39 cellular contexts compared by ENCODE assay signal in the genomic region with DNA sequence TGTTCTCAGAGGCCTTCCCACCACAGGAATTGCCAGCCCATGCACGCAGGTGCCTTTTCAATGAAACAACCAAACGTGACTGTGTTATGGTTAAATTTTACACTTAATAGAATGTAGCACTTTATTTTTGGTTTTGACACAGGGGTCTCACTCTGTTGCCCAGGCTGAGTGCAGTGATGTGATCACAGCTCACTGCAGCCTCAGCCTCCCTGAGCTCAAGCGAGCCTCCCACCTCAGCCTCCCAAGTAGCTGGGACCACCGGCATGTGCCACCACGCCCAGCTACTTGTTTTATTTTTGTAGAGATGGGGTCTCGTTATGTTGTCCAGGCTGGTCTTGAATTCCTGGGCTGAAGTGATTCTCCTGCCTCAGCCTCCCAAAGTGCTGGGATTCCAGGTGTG. TPM values are rescaled to one million over a fixed set of nuclear protein-coding genes. Genes with fewer than 3 reads are reported as not detected.
"Had no signal": no experiment of that assay in that cellular context is flagged by ENCODE, and none has a peak within 500 bp of the region (broad histone marks: within the 10 kb centered on the region; RNA-seq: fewer than 3 reads in every experiment).

No MANE protein-coding gene starts in this region.

- DNase-seq: activated effector memory CD4-positive, alpha-beta T cell treated with anti-CD3 and anti-CD28 coated beads, Interleukin-2, amount 50 U/mL, for 16 hours; activated effector memory CD4-positive, alpha-beta T cell treated with Interleukin-2 at 50 U/mL for 16 hours; activated gamma-delta T cell; activated gamma-delta T cell treated with Interleukin-2 at 50 U/mL for 16 hours; activated naive CD4-positive, alpha-beta T cell; activated naive CD4-positive, alpha-beta T cell treated with anti-CD3 and anti-CD28 coated beads for 36 hours; activated naive CD4-positive, alpha-beta T cell treated with anti-CD3 and anti-CD28 coated beads, Interleukin-2, amount 10 ng/mL, durations not matched to agents 7 days and 5 days; activated naive CD4-positive, alpha-beta T cell treated with anti-CD3 and anti-CD28 coated beads, Interleukin-2, amount 50 U/mL, for 16 hours; activated naive CD4-positive, alpha-beta T cell treated with Interleukin-2 at 50 U/mL for 16 hours; activated naive CD8-positive, alpha-beta T cell treated with anti-CD3 and anti-CD28 coated beads for 36 hours; activated naive CD8-positive, alpha-beta T cell treated with anti-CD3 and anti-CD28 coated beads, Interleukin-2, amount 10 ng/mL, durations not matched to agents 7 days and 5 days; activated naive CD8-positive, alpha-beta T cell treated with anti-CD3 and anti-CD28 coated beads, Interleukin-2, amount 50 U/mL, for 24 hours; activated T-cell treated with anti-CD3 and anti-CD28 coated beads, Interleukin-2, amount 50 U/mL, for 1 hour; activated T-cell treated with anti-CD3 and anti-CD28 coated beads, Interleukin-2, amount 50 U/mL, for 24 hours; activated T-cell treated with anti-CD3 and anti-CD28 coated beads, Interleukin-2, amount 50 U/mL, for 4 hours; activated T-cell treated with anti-CD3 and anti-CD28 coated beads, Interleukin-2, amount 50 U/mL, for 48 hours; activated T-cell treated with anti-CD3 and anti-CD28 coated beads, Interleukin-2, amount 50 U/mL, for 72 hours; adrenal gland; amniotic stem cell; amygdala; anterior cingulate cortex; aorta; body of pancreas; brain microvascular endothelial cell; caudate nucleus; central memory CD4-positive, alpha-beta T cell; cerebellar nuclear complex had no signal

- H3K27ac ChIP-seq: adrenal gland, ascending aorta, body of pancreas, brain microvascular endothelial cell, breast epithelium, cardiac muscle cell had no signal

- H3K36me3 ChIP-seq: adrenal gland, ascending aorta, brain microvascular endothelial cell, breast epithelium, cardiac muscle cell had no signal

- H3K9me3 ChIP-seq: adrenal gland, ascending aorta, body of pancreas, breast epithelium had no signal

- H3K4me3 ChIP-seq: adrenal gland, ascending aorta, body of pancreas, breast epithelium, cardiac muscle cell had no signal

- FAIRE-seq: astrocyte, bronchial epithelial cell had no signal

- H3K27me3 ChIP-seq: adrenal gland, ascending aorta, body of pancreas, brain microvascular endothelial cell, breast epithelium, cardiac muscle cell had no signal

- ATAC-seq: activated naive CD4-positive, alpha-beta T cell treated with anti-CD3 and anti-CD28 coated beads, Interleukin-2, amount 50 U/mL, for 72 hours; activated naive CD8-positive, alpha-beta T cell treated with anti-CD3 and anti-CD28 coated beads, Interleukin-2, amount 50 U/mL, for 24 hours; activated T-cell treated with anti-CD3 and anti-CD28 coated beads, Interleukin-2, amount 50 U/mL, for 4 hours; activated T-cell treated with anti-CD3 and anti-CD28 coated beads, Interleukin-2, amount 50 U/mL, for 72 hours; activated T-helper 17 cell treated with anti-CD3 and anti-CD28 coated beads, Interleukin-2, amount 50 U/mL, for 72 hours; body of pancreas had no signal

- H3K4me1 ChIP-seq: adrenal gland, ascending aorta, body of pancreas, breast epithelium had no signal

RNA-seq across cellular contexts. Expression of a gene that starts 51.6 kb away (rescaled TPM):
- total RNA-seq: activated naive CD4-positive, alpha-beta T cell treated with anti-CD3 and anti-CD28 coated beads for 36 hours; activated naive CD4-positive, alpha-beta T cell treated with anti-CD3 and anti-CD28 coated beads, Interleukin-2, amount 50 U/mL, for 72 hours; activated naive CD8-positive, alpha-beta T cell treated with anti-CD3 and anti-CD28 coated beads for 36 hours; activated naive CD8-positive, alpha-beta T cell treated with anti-CD3 and anti-CD28 coated beads, Interleukin-2, amount 10 ng/mL, durations not matched to agents 7 days and 5 days; activated T-cell treated with anti-CD3 and anti-CD28 coated beads, Interleukin-2, amount 50 U/mL, for 4 hours; activated T-cell treated with anti-CD3 and anti-CD28 coated beads, Interleukin-2, amount 50 U/mL, for 72 hours; activated T-helper 1 cell treated with anti-CD3 and anti-CD28 coated beads, Interleukin-12 subunit alpha, Interleukin-12 subunit beta, Interleukin-2, Interleukin-4 antibody, amounts not matched to agents 30 ng/mL and 10 ng/mL and 1 ng/mL, durations not matched to agents 14 hours and 24 hours and 36 hours; activated T-helper 17 cell treated with anti-CD3 and anti-CD28 coated beads, Interleukin-2, amount 50 U/mL, for 72 hours; activated T-helper 2 cell treated with anti-CD3 and anti-CD28 coated beads, Interferon-gamma antibody, Interleukin-2, Interleukin-4, amounts not matched to agents 10 μg/mL and 5 μg/mL and 100 μg/mL, durations not matched to agents 14 hours and 24 hours and 36 hours; adrenal gland; aorta; ascending aorta; astrocyte; breast epithelium; cardiac muscle cell; cardiac septum; chondrocyte had no signal
- polyA plus RNA-seq: adipose tissue, cardiac muscle cell had no signal
